ENCODE assay signal across 27 cellular contexts in the genomic region with DNA sequence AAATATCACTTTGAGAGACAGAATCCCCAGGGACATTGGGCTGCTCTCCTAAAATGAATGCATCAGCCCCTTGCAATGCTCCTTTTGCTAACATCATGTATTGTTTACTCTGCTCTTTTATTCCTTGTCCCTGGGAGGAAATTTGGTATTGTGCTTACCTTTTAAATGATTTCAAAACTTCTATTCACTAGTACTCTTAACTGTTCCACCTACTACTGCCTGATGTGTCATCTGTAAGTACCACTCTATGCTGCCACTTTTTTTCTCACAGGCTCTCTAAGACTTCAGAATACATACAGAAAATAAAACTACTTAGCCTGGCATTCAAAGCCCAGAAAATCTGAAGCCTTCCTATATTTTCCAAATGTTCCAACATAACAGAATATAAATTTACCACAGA.
"Had no signal": no experiment of that assay in that cellular context is flagged by ENCODE, and none has a peak within 500 bp of the region (broad histone marks: within the 10 kb centered on the region; RNA-seq: fewer than 3 reads in every experiment).

No MANE protein-coding gene starts in this region.

- ATAC-seq: left colon; natural killer cell; pancreas; right cardiac atrium; sciatic nerve; stimulated activated naive B cell treated with anti-CD40 and anti-IgM and Interleukin-4, amounts not matched to agents 10 μg/mL and 1 μg/mL and 100 μg/mL, for 72 hours; stimulated activated naive CD8-positive, alpha-beta T cell treated with anti-CD3 and anti-CD28 coated beads, Interleukin-15, Interleukin-2, amounts not matched to agents 100 U/mL and 50 U/mL, for 24 hours had no signal

- H3K9me3 ChIP-seq: left ventricle myocardium inferior, pancreas, prostate gland, stomach, testis, thyroid gland, transverse colon had no signal

- H3K4me3 ChIP-seq: left ventricle myocardium inferior, lung, pancreas, prostate gland, skin epidermis, stomach, testis, thyroid gland, transverse colon, upper lobe of left lung had no signal

- H3K36me3 ChIP-seq: left ventricle myocardium inferior, pancreas, prostate gland, stomach, thyroid gland, transverse colon, upper lobe of left lung had no signal

- DNase-seq: hypothalamus; immature natural killer cell; kidney; left colon; left ventricle myocardium inferior; mesendoderm; naive B cell; natural killer cell; pancreas; posterior cingulate gyrus; retina; right cardiac atrium; stimulated activated CD4-positive, alpha-beta T cell treated with anti-CD3 and anti-CD28 coated beads, Interleukin-12 subunit alpha, Interleukin-12 subunit beta, amount 100 ng/mL, for 4 hours; stimulated activated CD4-positive, alpha-beta T cell treated with anti-CD3 and anti-CD28 coated beads, Interleukin-15, amount 100 ng/mL, for 24 hours; stimulated activated CD4-positive, alpha-beta T cell treated with anti-CD3 and anti-CD28 coated beads, Interleukin-2, amount 100 ng/mL, for 24 hours; stimulated activated CD4-positive, alpha-beta T cell treated with anti-CD3 and anti-CD28 coated beads, Interleukin-4, amount 100 ng/mL, for 1 hour; stimulated activated naive B cell treated with anti-CD40 and anti-IgM and Interleukin-4, amounts not matched to agents 10 μg/mL and 1 μg/mL and 100 μg/mL, for 72 hours; stimulated activated naive CD8-positive, alpha-beta T cell treated with anti-CD3 and anti-CD28 coated beads, Interleukin-15, Interleukin-2, amounts not matched to agents 100 U/mL and 50 U/mL, for 24 hours; stomach; testis; thyroid gland; transverse colon; upper lobe of left lung had no signal

- H3K4me1 ChIP-seq: left ventricle myocardium inferior, pancreas, prostate gland, stomach, testis, thyroid gland, transverse colon, upper lobe of left lung had no signal

- H3K27me3 ChIP-seq: pancreas, stomach, testis, thyroid gland, transverse colon, upper lobe of left lung had no signal

- H3K27ac ChIP-seq: left ventricle myocardium inferior, pancreas, prostate gland, skin epidermis, stomach, testis, thyroid gland, transverse colon, upper lobe of left lung had no signal
